In the genomic region with DNA sequence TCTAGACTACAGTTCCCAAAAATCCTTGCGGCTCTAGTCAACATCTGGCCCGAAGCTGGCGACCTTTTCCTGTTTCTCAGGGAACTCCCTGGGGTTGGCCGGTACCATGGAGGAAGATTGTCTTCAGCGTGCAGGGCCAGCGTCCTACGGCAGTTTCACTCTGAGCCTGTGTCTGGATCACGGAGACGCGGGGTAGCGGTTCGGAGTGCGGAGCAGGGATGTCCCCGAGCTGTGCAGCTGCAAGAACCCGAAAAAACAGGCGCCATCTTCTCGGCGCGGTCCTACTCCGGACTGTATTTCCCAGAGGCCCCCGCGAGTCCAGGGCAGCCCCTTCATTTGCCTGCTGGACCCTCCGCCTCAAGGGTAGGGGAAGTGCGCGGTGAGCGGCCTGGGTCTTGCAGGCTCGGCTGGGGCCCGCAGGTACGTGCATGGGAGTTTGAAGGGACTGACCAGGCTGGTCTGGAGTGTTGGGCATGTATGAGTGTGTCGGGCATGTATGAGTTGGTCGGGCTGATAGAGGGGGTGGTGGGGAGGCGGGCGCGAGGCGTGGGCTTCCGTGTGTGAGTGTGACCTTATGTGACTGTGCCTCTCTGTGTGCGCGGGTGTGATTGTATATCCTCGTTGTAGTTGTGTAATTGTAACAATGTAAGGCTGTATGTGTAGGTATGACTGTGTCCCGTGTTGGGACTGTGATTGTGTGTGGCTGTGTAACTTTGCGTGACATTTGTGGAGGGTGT, we compare ENCODE assay signal across 8 cellular contexts. TPM values are rescaled to one million over a fixed set of nuclear protein-coding genes. Genes with fewer than 3 reads are reported as not detected.
DNase-seq lines count a peak whose midpoint lies in the region; ATAC-seq, FAIRE-seq and TF ChIP-seq lines count a peak whose summit lies in the region.

Gene ZNF383, plus strand, starts transcription at position 360 of the 737 bp plus-strand sequence. CDS start 12,240 bp downstream, outside the sequence.

- peak within 1 kb of the TSS; percentile 76 for H3K27ac ChIP-seq in OCI-LY7 (ENCODE audit: low read depth, low read length, poor library complexity, severe bottlenecking)
- peak within 1 kb of the TSS; percentile 94 to 98 for H3K27ac ChIP-seq in esophagus (ENCODE audit: low read depth in 2 of 2, low read length in 1 of 2)

- H3K4me3 ChIP-seq in OCI-LY7 (ENCODE audit: low read depth, low read length, poor library complexity, severe bottlenecking) (peak within 1 kb of the TSS; percentile 91), esophagus (ENCODE audit: low read depth in 1 of 2, low read length in 2 of 2) (peak within 1 kb of the TSS; percentile 78 to 90), mucosa of stomach (ENCODE audit: low read length) (peak within 1 kb of the TSS; percentile 61)

- peak within 1 kb of the TSS; percentile 69 for H3K9ac ChIP-seq in mucosa of stomach (ENCODE audit: low read length)

- H3K36me3 ChIP-seq in OCI-LY7 (ENCODE audit: insufficient read depth, low read length) (peaks cover 40% of the 10 kb centered on the region), esophagus (ENCODE audit: control insufficient read depth in 2 of 2, insufficient read depth in 2 of 2, low read length in 1 of 2) (no peaks in the 10 kb centered on the region), mucosa of stomach (ENCODE audit: control insufficient read depth, insufficient read depth, low read length) (no peaks in the 10 kb centered on the region)

- BruUV-seq in OCI-LY7 (replicated peaks; lab: Mats Ljungman, UMichigan) = no TSS peak

- intact Hi-C loops in OCI-LY7 (cut with micrococcal nuclease; ENCODE audit: unreplicated experiment) = loop anchor here (2.0 to 10.0 kb wide), 5 partner anchors 139 to 1097 kb away; partner anchors contain the start of genes KCNK6, YIF1B, ZNF146 and ZNF345

- H2AFZ ChIP-seq in OCI-LY7 (ENCODE audit: low read length) = peak within 1 kb of the TSS; percentile 94

- H3K79me2 ChIP-seq in OCI-LY7 (ENCODE audit: insufficient read depth, low read depth, low read length) = peaks cover 32% of the 10 kb centered on the region; the same call in 1 of the 2 replicates

- peak within 1 kb of the TSS; percentile 80 for H3K4me2 ChIP-seq in OCI-LY7 (ENCODE audit: low read length)

- no peaks in the 10 kb centered on the region for H3K9me2 ChIP-seq in OCI-LY7 (ENCODE audit: insufficient read depth, low read length)

- peaks cover 17% of the 10 kb centered on the region; the same call in 1 of the 2 replicates for H3K9me3 ChIP-seq in OCI-LY7 (ENCODE audit: low read length)
- no peaks in the 10 kb centered on the region for H3K9me3 ChIP-seq in esophagus (ENCODE audit: control insufficient read depth in 2 of 2, insufficient read depth in 1 of 2, low read depth in 1 of 2, low read length in 1 of 2)
- H3K9me3 ChIP-seq in mucosa of stomach (ENCODE audit: control insufficient read depth, low read length) = no peaks in the 10 kb centered on the region

- H3K27me3 ChIP-seq in esophagus (ENCODE audit: control insufficient read depth in 1 of 2, insufficient read depth in 2 of 2, low read length in 2 of 2) = no peaks in the 10 kb centered on the region
- no peaks in the 10 kb centered on the region for H3K27me3 ChIP-seq in mucosa of stomach (ENCODE audit: control insufficient read depth, insufficient read depth, low read length)

- CTCF ChIA-PET in OCI-LY7 (lab: Charles Lee; ENCODE audit: unreplicated experiment) = no interaction called here

- no peaks in the 10 kb centered on the region for H4K20me1 ChIP-seq in OCI-LY7 (ENCODE audit: insufficient read depth, low read length)

- 0% methylated on average over 40 to 41 of the region's 41 CpGs for WGBS in esophagus, 2 donors

- POLR2A ChIA-PET in OCI-LY7 (lab: Charles Lee) = interaction anchor here (0.7 to 1.8 kb wide), 8 partner anchors 9 to 1004 kb away, joined by 3 to 6 read pairs (median 4); partner anchors contain the start of genes ZNF146, ZNF420, ZNF527 and ZNF565

- H3K4me1 ChIP-seq in OCI-LY7 (ENCODE audit: insufficient read depth, low read length, poor library complexity, severe bottlenecking) (peaks cover 5% of the 10 kb centered on the region), esophagus (ENCODE audit: control insufficient read depth in 2 of 2, insufficient read depth in 2 of 2, low read length in 1 of 2) (no peaks in the 10 kb centered on the region), mucosa of stomach (ENCODE audit: control insufficient read depth, insufficient read depth, low read length) (no peaks in the 10 kb centered on the region)

- no peak for FAIRE-seq in D721Med (lab: Jason Lieb, UNC)

- DNase-seq in D721Med (ENCODE audit: insufficient read length, low spot score) (peak; percentile 71), HuH-7 (ENCODE audit: low spot score) (peak; percentile 82), OCI-LY7 (ENCODE audit: low spot score) (peak; percentile 94), activated T-cell treated with anti-CD3 and anti-CD28 coated beads for 48 hours (ENCODE audit: low read depth) (peak; percentile 74)
- peak; percentile 86 for DNase-seq in stimulated activated CD8-positive, alpha-beta memory T cell treated with anti-CD3 and anti-CD28 coated beads, Interleukin-4, amount 100 ng/mL, for 48 hours

- peak; percentile 82 for ATAC-seq in GM21526 (IDR thresholded peaks at IDR 0.05; ENCODE audit: low FRiP score, unreplicated experiment)

- TF ChIP-seq CTCF in D721Med (IDR thresholded peaks at IDR 0.05; ENCODE audit: insufficient read depth, missing control alignments) (no peak), OCI-LY7 (conservative IDR thresholded peaks at IDR 0.05; ENCODE audit: low read length) (no peak)

RNA-seq across cellular contexts. Expression of gene ZNF383, which starts in this region (rescaled TPM):
- total RNA-seq in OCI-LY7 (2014; rRNA removed; shearing (Covaris generic)) = 10.6 and 11.4 TPM in 2 replicates
- total RNA-seq in OCI-LY7 (2022) = 16.3 and 17.2 TPM in 2 replicates
- 1 to 10 TPM; 3.0 to 3.2 TPM for polyA plus RNA-seq in esophagus

Comparison
In these comparisons a context has a peak if more than half of its experiments do, and no peak if none do; other contexts are left out.
1. Peak in every context shown above with its lines: DNase-seq, ATAC-seq, H3K4me3 ChIP-seq and H3K27ac ChIP-seq.